ENCODE assay signal across 8 cellular contexts in the genomic region with DNA sequence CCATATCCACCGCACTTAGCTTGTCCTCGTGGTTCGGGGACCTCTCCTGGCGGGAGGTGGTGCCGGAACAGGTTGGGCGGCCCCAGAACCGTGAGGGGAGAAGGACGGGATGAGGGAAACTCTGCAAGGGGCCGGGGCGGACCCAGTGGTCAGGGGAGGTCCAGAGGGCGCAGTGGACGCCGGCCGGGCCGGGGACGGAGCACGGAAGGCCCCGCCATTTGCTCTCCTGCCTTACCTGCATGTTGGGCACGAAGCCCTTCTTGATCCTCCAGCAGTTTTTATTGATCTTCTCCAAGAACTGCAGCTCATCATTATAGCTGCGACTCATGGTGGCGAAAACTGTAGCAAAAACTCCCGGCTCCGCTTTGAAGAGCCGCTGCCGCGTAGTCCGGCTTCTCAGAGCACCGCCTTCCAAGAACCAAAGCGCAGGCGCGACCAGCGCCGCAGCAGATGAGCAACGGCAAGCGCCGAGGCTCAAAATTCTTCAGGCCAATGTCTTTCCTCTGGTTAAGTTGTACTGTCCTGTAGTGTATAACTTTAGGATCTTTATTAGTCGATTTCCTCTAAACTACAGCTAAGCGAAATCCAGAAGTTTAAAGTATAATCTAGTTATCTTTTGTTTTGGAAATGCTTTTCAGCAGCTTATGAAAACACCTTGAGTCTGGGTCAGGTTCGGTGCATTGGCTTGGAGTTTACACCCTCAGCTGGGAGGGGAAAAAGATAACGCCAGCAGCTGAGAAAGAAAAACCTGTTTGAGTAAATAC. TPM values are rescaled to one million over a fixed set of nuclear protein-coding genes. Genes with fewer than 3 reads are reported as not detected.
DNase-seq lines count a peak whose midpoint lies in the region; ATAC-seq and TF ChIP-seq lines count a peak whose summit lies in the region.

A gene (minus strand): TSS at position 419 of the 764 bp plus-strand sequence. CDS start 91 bp downstream, at position 328.

- H3K9me3 ChIP-seq in NT2/D1 (ENCODE audit: insufficient read depth, low read length) (no peaks in the 10 kb centered on the region), endocrine pancreas (ENCODE audit: control insufficient read depth, low read length) (no peaks in the 10 kb centered on the region)

- H3K27me3 ChIP-seq in NT2/D1 (ENCODE audit: insufficient read depth, insufficient read length) (no peaks in the 10 kb centered on the region), endocrine pancreas (ENCODE audit: control insufficient read depth, insufficient read depth, low read length) (no peaks in the 10 kb centered on the region)

- peak within 1 kb of the TSS; percentile 94 for H3K9ac ChIP-seq in NT2/D1 (ENCODE audit: insufficient read length, low read depth)
- peak within 1 kb of the TSS; percentile 99 for H3K9ac ChIP-seq in endocrine pancreas (ENCODE audit: control insufficient read depth, insufficient read depth, low read length)

- peak within 1 kb of the TSS; percentile 88 for H3K4me3 ChIP-seq in AG09309 (ENCODE audit: control insufficient read depth, low read depth, low read length)
- peak within 1 kb of the TSS; percentile 88 for H3K4me3 ChIP-seq in NT2/D1 (ENCODE audit: insufficient read length, low read depth)
- peak within 1 kb of the TSS; percentile 93 for H3K4me3 ChIP-seq in endocrine pancreas (ENCODE audit: control insufficient read depth, insufficient read depth, low read length)

- DNase-seq in AG09309 (ENCODE audit: low read depth) (peak; percentile 74), HT1080 (ENCODE audit: low read depth) (peak; percentile 82), NT2/D1 (ENCODE audit: low read depth, low spot score) (peak; percentile 78), medulla oblongata (ENCODE audit: extremely low spot score) (peak; percentile 95)
- peak; percentile 77 for DNase-seq in activated CD8-positive, alpha-beta memory T cell treated with anti-CD3 and anti-CD28 coated beads, Interleukin-2, amount 50 U/mL, for 1 hour (ENCODE audit: extremely low read depth)
- DNase-seq in stimulated activated CD4-positive, alpha-beta T cell treated with anti-CD3 and anti-CD28 coated beads, TNF-alpha, amount 100 ng/mL, for 4 hours (ENCODE audit: low read depth in 3 of 3), result peak; percentile 87 to 92 (median 91)

- ATAC-seq in GM19023 (IDR thresholded peaks at IDR 0.05; ENCODE audit: unreplicated experiment), result peak; percentile 51

- TF ChIP-seq CTCF in AG09309 (IDR thresholded peaks at IDR 0.05; ENCODE audit: control insufficient read depth, insufficient read depth, low read depth, low read length, missing control alignments), result no peak

- H3K36me3 ChIP-seq in NT2/D1 (ENCODE audit: insufficient read depth, insufficient read length, low read length) (peaks cover 36% of the 10 kb centered on the region), endocrine pancreas (ENCODE audit: control insufficient read depth, insufficient read depth, low read length) (peaks cover 5% of the 10 kb centered on the region)

- no peaks in the 10 kb centered on the region for H3K4me1 ChIP-seq in NT2/D1 (ENCODE audit: insufficient read depth, insufficient read length)
- H3K4me1 ChIP-seq in endocrine pancreas (ENCODE audit: control insufficient read depth, insufficient read depth, low read length), result peaks cover 14% of the 10 kb centered on the region

RNA-seq across cellular contexts. Expression of the gene that starts here (rescaled TPM):
- total RNA-seq in HT1080 (2014; rRNA removed; shearing (Covaris generic)), result 86.6 and 101 TPM in 2 replicates
- 77.3 and 84.6 TPM in 2 replicates for polyA plus RNA-seq in HT1080 (2015; cell fraction: cytosol; rRNA removed)
- polyA plus RNA-seq in HT1080 (2015; cell fraction: nucleus; rRNA removed), result 104 and 110 TPM in 2 replicates

Comparison
In these comparisons a context has a peak if more than half of its experiments do, and no peak if none do; other contexts are left out.
1. Peak in every context shown above with its lines: DNase-seq, ATAC-seq and H3K4me3 ChIP-seq.